ENCODE assay signal across 8 cellular contexts in the genomic region with DNA sequence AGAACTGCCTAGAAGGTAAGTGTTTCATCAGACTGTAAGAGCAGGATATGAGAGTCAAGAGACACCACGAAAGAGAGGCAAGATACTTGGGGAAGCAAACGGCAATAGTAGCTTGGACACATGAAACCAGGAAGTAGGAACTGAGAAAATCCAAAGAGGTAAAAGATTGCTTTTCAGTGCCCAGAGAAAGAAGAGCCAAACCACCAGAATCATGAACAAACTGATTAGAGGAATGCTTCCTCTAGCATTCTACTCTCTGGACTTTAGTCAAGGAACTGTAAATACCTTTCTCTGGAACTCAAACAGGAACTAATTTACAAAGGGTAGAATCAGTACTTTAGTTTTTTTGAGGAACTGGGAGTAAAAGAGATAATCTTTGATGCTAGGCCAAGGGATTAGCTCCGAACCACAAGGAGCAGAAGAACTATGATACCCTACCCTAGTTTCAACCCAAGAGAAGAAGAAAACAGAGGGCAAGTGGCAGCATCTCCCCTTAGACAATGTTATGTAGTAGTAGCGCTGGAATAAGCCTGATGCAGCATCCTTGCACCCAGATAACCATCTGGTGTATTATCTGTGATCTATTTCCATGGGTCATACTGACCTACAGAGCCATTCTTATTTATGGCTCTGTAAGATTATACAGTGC. TPM values are rescaled to one million over a fixed set of nuclear protein-coding genes. Genes with fewer than 3 reads are reported as not detected.
DNase-seq lines count a peak whose midpoint lies in the region; ATAC-seq and TF ChIP-seq lines count a peak whose summit lies in the region.
"Had no signal": no experiment of that assay in that cellular context is flagged by ENCODE, and none has a peak within 500 bp of the region (broad histone marks: within the 10 kb centered on the region; RNA-seq: fewer than 3 reads in every experiment).

No MANE protein-coding gene starts in this region.

- H3K27ac ChIP-seq in stomach (peak overlapping the region in 3 of 5 donors; percentile 13 to 55 (median 44)), testis (no peak overlapping the region), gastroesophageal sphincter (no peak overlapping the region)
- H3K27ac ChIP-seq: HL-60 had no signal

- H3K9me3 ChIP-seq in adipocyte (ENCODE audit: control insufficient read depth, low read length) (no peaks in the 10 kb centered on the region), stomach (no peaks in the 10 kb centered on the region), testis (no peaks in the 10 kb centered on the region), gastroesophageal sphincter (no peaks in the 10 kb centered on the region)

- peaks cover 37% of the 10 kb centered on the region for H3K36me3 ChIP-seq in adipocyte (ENCODE audit: control insufficient read depth, insufficient read depth, low read length, severe bottlenecking)
- peaks cover 3 to 36% (median 35%) of the 10 kb centered on the region in 4 donors for H3K36me3 ChIP-seq in stomach
- H3K36me3 ChIP-seq in testis (ENCODE audit: low read depth, missing control alignments): no peaks in the 10 kb centered on the region
- peaks cover 3 to 39% of the 10 kb centered on the region in 2 donors for H3K36me3 ChIP-seq in gastroesophageal sphincter

- no peak overlapping the region for H3K4me3 ChIP-seq in adipocyte (ENCODE audit: low read length)
- no peak overlapping the region for H3K4me3 ChIP-seq in stomach
- no peak overlapping the region for H3K4me3 ChIP-seq in testis
- no peak overlapping the region for H3K4me3 ChIP-seq in gastroesophageal sphincter

- TF ChIP-seq CTCF in stomach (IDR thresholded peaks at IDR 0.05) (no peak), testis (IDR thresholded peaks at IDR 0.05) (no peak), gastroesophageal sphincter (IDR thresholded peaks at IDR 0.05) (no peak)

- H3K9ac ChIP-seq in adipocyte (ENCODE audit: low read length): no peak overlapping the region

- WGBS in stomach, 5 donors: 27 to 39% (median 35%) methylated on average over 4 of the region's 4 CpGs
- 37% methylated on average over 4 of the region's 4 CpGs for WGBS in testis, 2 donors
- 37 to 58% methylated on average over 3 to 4 of the region's 4 CpGs for WGBS in gastroesophageal sphincter (ENCODE audit: low coverage in 1 of 2), 2 donors

- DNase-seq in adipocyte (ENCODE audit: low read depth) (peak; percentile 31), stomach (no peak), testis (no peak)

- H3K27me3 ChIP-seq in adipocyte (replicated peaks; ENCODE audit: control insufficient read depth, insufficient read depth, low read length) (no peaks in the 10 kb centered on the region), stomach (no peaks in the 10 kb centered on the region), testis (no peaks in the 10 kb centered on the region), gastroesophageal sphincter (no peaks in the 10 kb centered on the region)

- peaks cover 9% of the 10 kb centered on the region for H3K4me1 ChIP-seq in adipocyte (ENCODE audit: control insufficient read depth, insufficient read depth, low read length)
- H3K4me1 ChIP-seq in stomach: peaks cover 9 to 39% (median 27%) of the 10 kb centered on the region in 4 donors
- H3K4me1 ChIP-seq in testis: peaks cover 4% of the 10 kb centered on the region
- H3K4me1 ChIP-seq in gastroesophageal sphincter: peaks cover 0 to 23% (median 0%) of the 10 kb centered on the region in 3 donors

- ATAC-seq in GM19395 (IDR thresholded peaks at IDR 0.05; ENCODE audit: unreplicated experiment) (peak; percentile 89), HG03196 (IDR thresholded peaks at IDR 0.05; ENCODE audit: unreplicated experiment) (peak; percentile 58), GM21737 (IDR thresholded peaks at IDR 0.05; ENCODE audit: unreplicated experiment) (no peak), gastroesophageal sphincter (no peak)

- TF ChIP-seq POLR2A in stomach (IDR thresholded peaks at IDR 0.05): no peak
- no peak for TF ChIP-seq POLR2A in testis (IDR thresholded peaks at IDR 0.05)
- TF ChIP-seq POLR2A in gastroesophageal sphincter (IDR thresholded peaks at IDR 0.05): no peak

- intact Hi-C loops in stomach (cut with DNase I; ENCODE audit: low total_unique reads): no loop called here
- intact Hi-C loops in testis (cut with DNase I; ENCODE audit: low total_unique reads): no loop called here

- TF ChIP-seq EP300 in stomach (IDR thresholded peaks at IDR 0.05): no peak
- TF ChIP-seq EP300 in gastroesophageal sphincter (IDR thresholded peaks at IDR 0.05): no peak

RNA-seq across cellular contexts. Expression of a gene that starts 41.3 kb away (rescaled TPM):
- total RNA-seq in stomach (not detected), testis (1 to 10 TPM; 5.5 to 5.7 TPM), gastroesophageal sphincter (not detected)
- polyA plus RNA-seq in stomach (not detected), testis (ENCODE audit: insufficient read depth, low read depth, low replicate concordance) (11.7 TPM)

RNA-seq across cellular contexts. Expression of a gene that starts 47.2 kb away (rescaled TPM):
- total RNA-seq in stomach: 10 to 100 TPM in 4 of 5 donors, 1 to 10 TPM in 1; 7.1 to 86.6 (median 29.8) TPM
- polyA plus RNA-seq in stomach: 1 to 10 TPM; 6.6 to 8.2 (median 6.9) TPM
- 100 to 1,000 TPM; 142 to 148 TPM for total RNA-seq in testis
- 48.8 TPM for polyA plus RNA-seq in testis (ENCODE audit: insufficient read depth, low read depth, low replicate concordance)
- 10 to 100 TPM; 14.1 to 30.4 (median 19.4) TPM for total RNA-seq in gastroesophageal sphincter

RNA-seq across cellular contexts. Expression of a gene that starts 48.3 kb away (rescaled TPM):
- total RNA-seq in stomach (10 to 100 TPM in 3 of 5 donors, 1 to 10 TPM in 2; 1.8 to 48.5 (median 17.7) TPM), testis (10 to 100 TPM; 41.2 to 51.8 TPM), gastroesophageal sphincter (10 to 100 TPM; 17.3 to 26.6 (median 20.2) TPM)
- polyA plus RNA-seq in stomach (10 to 100 TPM in 2 of 3 donors, 1 to 10 TPM in 1; 7.6 to 17.7 (median 15.7) TPM), testis (ENCODE audit: insufficient read depth, low read depth, low replicate concordance) (53.9 TPM)

Comparison
In these comparisons a context has a peak if more than half of its experiments do, and no peak if none do; other contexts are left out.
1. ATAC-seq: peak in GM19395 (single experiment) and HG03196 (single experiment); none in GM21737 (single experiment) and gastroesophageal sphincter (single experiment).
2. H3K27ac ChIP-seq: peak in stomach (3 of 5); none in testis (0 of 2) and gastroesophageal sphincter (0 of 4).
3. RNA of a gene that starts 41.3 kb away (total RNA-seq): 5.5 to 5.7 TPM in testis; not detected in stomach and not detected in gastroesophageal sphincter; every median in the first group is over 4 times any median in the second.